22 cellular contexts compared by ENCODE assay signal in genomic region chr6:157727629-157728182, GRCh38.
DNase-seq lines count a peak whose midpoint lies in the region; ATAC-seq and TF ChIP-seq lines count a peak whose summit lies in the region.
"Had no signal": no experiment of that assay in that cellular context is flagged by ENCODE, and none has a peak within 500 bp of the region (broad histone marks: within the 10 kb centered on the region; RNA-seq: fewer than 3 reads in every experiment).

No MANE protein-coding gene starts in this region.

- H4K91ac ChIP-seq in neuronal stem cell (ENCODE audit: low read depth, low read length, poor library complexity), result no peak overlapping the region

- H3K27me3 Mint-ChIP-seq in Calu3 (ENCODE audit: unreplicated experiment), result no peaks in the 10 kb centered on the region
- peaks cover 19% of the 10 kb centered on the region for H3K27me3 Mint-ChIP-seq in activated CD8-positive, alpha-beta T cell treated with anti-CD3 and anti-CD28 coated beads, Interleukin-2, amount 10 ng/mL, durations not matched to agents 7 days and 5 days (ENCODE audit: low read depth)

- POLR2A ChIA-PET in activated CD8-positive, alpha-beta T cell treated with anti-CD3 and anti-CD28 coated beads, Interleukin-2, amount 10 ng/mL, durations not matched to agents 7 days and 5 days (lab: Charles Lee), result no interaction called here

- H3K14ac ChIP-seq in neuronal stem cell (ENCODE audit: low read length), result no peak overlapping the region

- 56% methylated on average over 7 of the region's 7 CpGs for WGBS in right lobe of liver (ENCODE audit: insufficient coverage, low coverage, low lambda C conversion rate, missing lambda C conversion rate)
- WGBS in neuronal stem cell (ENCODE audit: extremely low coverage in 2 of 2, insufficient read length in 2 of 2, insufficient replicate concordance in 1 of 2), 2 donors, result no CpG with 5 or more reads among the region's 7 CpGs

- H3K4me1 ChIP-seq in adipocyte (ENCODE audit: control insufficient read depth, insufficient read depth, low read length) (peaks cover 42% of the 10 kb centered on the region), right lobe of liver (peaks cover 0 to 6% (median 0%) of the 10 kb centered on the region in 4 donors), skeletal muscle tissue (ENCODE audit: control insufficient read depth in 3 of 3, insufficient read depth in 3 of 3, low read length in 3 of 3) (peaks cover 0 to 10% (median 0%) of the 10 kb centered on the region in 3 donors), neuronal stem cell (ENCODE audit: control insufficient read depth in 2 of 2, insufficient read depth in 1 of 2, low read depth in 1 of 2, low read length in 2 of 2) (peaks cover 0 to 2% of the 10 kb centered on the region in 2 donors)

- H3K36me3 Mint-ChIP-seq in Calu3 (ENCODE audit: insufficient read depth, unreplicated experiment), result no peaks in the 10 kb centered on the region
- peaks cover 2% of the 10 kb centered on the region for H3K36me3 Mint-ChIP-seq in activated CD8-positive, alpha-beta T cell treated with anti-CD3 and anti-CD28 coated beads, Interleukin-2, amount 10 ng/mL, durations not matched to agents 7 days and 5 days (ENCODE audit: low read depth)
- H3K36me3 Mint-ChIP-seq: CD4-positive, alpha-beta memory T cell had no signal

- no peak overlapping the region for H3K4me3 Mint-ChIP-seq in Calu3 (ENCODE audit: low read depth, unreplicated experiment)
- no peak overlapping the region for H3K4me3 Mint-ChIP-seq in activated CD8-positive, alpha-beta T cell treated with anti-CD3 and anti-CD28 coated beads, Interleukin-2, amount 10 ng/mL, durations not matched to agents 7 days and 5 days
- H3K4me3 Mint-ChIP-seq: CD4-positive, alpha-beta memory T cell; HFFc6 had no signal

- H2BK12ac ChIP-seq in neuronal stem cell (ENCODE audit: low read length), result no peak overlapping the region

- no TSS peak for BruUV-seq in Calu3 (replicated peaks; lab: Mats Ljungman, UMichigan)

- H2AK5ac ChIP-seq in neuronal stem cell (ENCODE audit: low read depth, low read length), result no peak overlapping the region

- peaks cover 6% of the 10 kb centered on the region for H3K9me3 Mint-ChIP-seq in Calu3 (ENCODE audit: low read depth, unreplicated experiment)
- peaks cover 12% of the 10 kb centered on the region for H3K9me3 Mint-ChIP-seq in activated CD8-positive, alpha-beta T cell treated with anti-CD3 and anti-CD28 coated beads, Interleukin-2, amount 10 ng/mL, durations not matched to agents 7 days and 5 days (ENCODE audit: insufficient read depth)

- peak overlapping the region; percentile 39 for H3K27ac Mint-ChIP-seq in Calu3 (ENCODE audit: unreplicated experiment)
- H3K27ac Mint-ChIP-seq in activated CD8-positive, alpha-beta T cell treated with anti-CD3 and anti-CD28 coated beads, Interleukin-2, amount 10 ng/mL, durations not matched to agents 7 days and 5 days, result no peak overlapping the region
- H3K27ac Mint-ChIP-seq: CD4-positive, alpha-beta memory T cell; HFFc6 had no signal

- no peak overlapping the region for H2BK120ac ChIP-seq in neuronal stem cell (ENCODE audit: low read depth, low read length)

- H3K36me3 ChIP-seq in adipocyte (ENCODE audit: control insufficient read depth, insufficient read depth, low read length, severe bottlenecking) (no peaks in the 10 kb centered on the region), right lobe of liver (no peaks in the 10 kb centered on the region), skeletal muscle tissue (ENCODE audit: control insufficient read depth in 3 of 3, insufficient read depth in 3 of 3, low read length in 3 of 3) (no peaks in the 10 kb centered on the region), neuronal stem cell (replicated peaks in 1 of 2; ENCODE audit: control insufficient read depth in 2 of 2, insufficient read depth in 2 of 2, low read length in 2 of 2) (no peaks in the 10 kb centered on the region)
- H3K36me3 ChIP-seq: BE2C, MG63 had no signal

- no peak overlapping the region for H2BK5ac ChIP-seq in neuronal stem cell (ENCODE audit: low read length)

- ATAC-seq in right lobe of liver, result peak; percentile 68 to 89 (median 75)
- ATAC-seq in activated CD8-positive, alpha-beta T cell treated with anti-CD3 and anti-CD28 coated beads, Interleukin-2, amount 10 ng/mL, durations not matched to agents 7 days and 5 days, result no peak
- ATAC-seq: Panc1 had no signal

- no peak overlapping the region for H3K4me2 ChIP-seq in neuronal stem cell (ENCODE audit: insufficient read depth, low read length, poor library complexity, severe bottlenecking)
- H3K4me2 ChIP-seq: KMS-11 had no signal

- peaks cover 21% of the 10 kb centered on the region for H3K4me1 Mint-ChIP-seq in Calu3 (ENCODE audit: low read depth, unreplicated experiment)
- no peaks in the 10 kb centered on the region for H3K4me1 Mint-ChIP-seq in activated CD8-positive, alpha-beta T cell treated with anti-CD3 and anti-CD28 coated beads, Interleukin-2, amount 10 ng/mL, durations not matched to agents 7 days and 5 days (ENCODE audit: low read depth)
- H3K4me1 Mint-ChIP-seq: CD4-positive, alpha-beta memory T cell had no signal

- H4K8ac ChIP-seq in neuronal stem cell (ENCODE audit: low read depth, low read length), result no peak overlapping the region

- DNase-seq in Calu3 (peak; percentile 3), adipocyte (ENCODE audit: low read depth) (no peak), right lobe of liver (no peak), ecto neural progenitor cell (ENCODE audit: low spot score) (no peak), neuronal stem cell (ENCODE audit: low spot score) (no peak)
- DNase-seq in activated CD8-positive, alpha-beta T cell treated with anti-CD3 and anti-CD28 coated beads, Interleukin-2, amount 10 ng/mL, durations not matched to agents 7 days and 5 days, result no peak
- DNase-seq in activated CD4-positive, alpha-beta T cell treated with anti-CD3 and anti-CD28 coated beads, Interleukin-2, amount 50 U/mL, for 48 hours, result no peak
- DNase-seq: CD4-positive, alpha-beta memory T cell; GOT3; HFFc6; MG63; NCI-H1105 treated with DMSO at 0.1 percent for 48 hours; NCI-H187 treated with DMSO at 0.1 percent for 48 hours; NCI-H2171; NCI-H510A; NCI-H82; SHP77 had no signal

- H3K79me1 ChIP-seq in neuronal stem cell (ENCODE audit: low read depth, low read length), result no peaks in the 10 kb centered on the region

- peaks cover 9% of the 10 kb centered on the region for H3K9me3 ChIP-seq in adipocyte (ENCODE audit: control insufficient read depth, low read length)
- H3K9me3 ChIP-seq in right lobe of liver, result no peaks in the 10 kb centered on the region
- H3K9me3 ChIP-seq in skeletal muscle tissue (ENCODE audit: control insufficient read depth in 3 of 3, low read length in 3 of 3), result peaks cover 0 to 5% (median 5%) of the 10 kb centered on the region in 3 donors
- peaks cover 0 to 16% of the 10 kb centered on the region in 2 donors for H3K9me3 ChIP-seq in neuronal stem cell (replicated peaks in 1 of 2; ENCODE audit: control insufficient read depth in 2 of 2, insufficient read depth in 1 of 2, low read depth in 1 of 2, low read length in 2 of 2)
- H3K9me3 ChIP-seq: BE2C had no signal

- intact Hi-C loops in Calu3 (cut with micrococcal nuclease; ENCODE audit: unreplicated experiment), result no loop called here
- intact Hi-C loops in right lobe of liver (cut with DNase I), result no loop called here

- no peak for TF ChIP-seq CTCF in Calu3 (IDR thresholded peaks at IDR 0.05; ENCODE audit: unreplicated experiment)
- no peak for TF ChIP-seq CTCF in right lobe of liver (IDR thresholded peaks at IDR 0.05)

- CTCF ChIA-PET in Calu3 (lab: Charles Lee), result interaction anchor here (0.9 to 1.1 kb wide), 2 partner anchors 8 to 28 kb away, joined by 3 read pairs; no protein-coding TSS in a partner anchor
- CTCF ChIA-PET in activated CD8-positive, alpha-beta T cell treated with anti-CD3 and anti-CD28 coated beads, Interleukin-2, amount 10 ng/mL, durations not matched to agents 7 days and 5 days (lab: Charles Lee), result interaction anchor here (1.0 kb wide), 1 partner anchor 401 kb away, joined by 3 read pairs; no protein-coding TSS in a partner anchor

- H3K4me3 ChIP-seq in adipocyte (ENCODE audit: low read length) (no peak overlapping the region), right lobe of liver (no peak overlapping the region), skeletal muscle tissue (ENCODE audit: low read length in 3 of 3) (no peak overlapping the region), neuronal stem cell (ENCODE audit: low read length in 2 of 2) (no peak overlapping the region)
- H3K4me3 ChIP-seq: MG63 had no signal

- no peak overlapping the region for H3K23ac ChIP-seq in neuronal stem cell (ENCODE audit: low read depth, low read length, poor library complexity)

- no peak overlapping the region for H3K4ac ChIP-seq in neuronal stem cell (ENCODE audit: low read length)

- H3K18ac ChIP-seq in neuronal stem cell (ENCODE audit: low read length), result no peak overlapping the region

- TF ChIP-seq POLR2A in right lobe of liver (IDR thresholded peaks at IDR 0.05), result no peak

- H3K27ac ChIP-seq in right lobe of liver, result peak overlapping the region in 1 of 3 donors; percentile 22
- peak overlapping the region; percentile 25 for H3K27ac ChIP-seq in skeletal muscle tissue (ENCODE audit: low read depth, low read length)
- no peak overlapping the region for H3K27ac ChIP-seq in neuronal stem cell (replicated peaks; ENCODE audit: low read length)
- H3K27ac ChIP-seq: HL-60, KMS-11 had no signal

- H3K27me3 ChIP-seq in adipocyte (replicated peaks; ENCODE audit: control insufficient read depth, insufficient read depth, low read length) (no peaks in the 10 kb centered on the region), right lobe of liver (no peaks in the 10 kb centered on the region), skeletal muscle tissue (ENCODE audit: control insufficient read depth in 3 of 3, insufficient read depth in 3 of 3, low read length in 3 of 3) (no peaks in the 10 kb centered on the region), neuronal stem cell (ENCODE audit: control insufficient read depth in 3 of 3, insufficient read depth in 3 of 3, low read depth in 1 of 3, low read length in 3 of 3) (peaks cover 0 to 6% (median 0%) of the 10 kb centered on the region in 3 experiments)
- H3K27me3 ChIP-seq: BE2C, MG63 had no signal

- H2AFZ ChIP-seq in neuronal stem cell (ENCODE audit: low read length), result no peak overlapping the region

- H3K9ac ChIP-seq in adipocyte (ENCODE audit: low read length), result peak overlapping the region; percentile 59
- no peak overlapping the region for H3K9ac ChIP-seq in skeletal muscle tissue (ENCODE audit: low read depth in 1 of 3, low read length in 3 of 3)
- H3K9ac ChIP-seq in neuronal stem cell (ENCODE audit: low read depth, low read length, poor library complexity), result no peak overlapping the region
- H3K9ac ChIP-seq: KMS-11 had no signal

- no peak overlapping the region for H2BK15ac ChIP-seq in neuronal stem cell (ENCODE audit: low read length)
